ENCODE assay signal across 36 cellular contexts in the genomic region with DNA sequence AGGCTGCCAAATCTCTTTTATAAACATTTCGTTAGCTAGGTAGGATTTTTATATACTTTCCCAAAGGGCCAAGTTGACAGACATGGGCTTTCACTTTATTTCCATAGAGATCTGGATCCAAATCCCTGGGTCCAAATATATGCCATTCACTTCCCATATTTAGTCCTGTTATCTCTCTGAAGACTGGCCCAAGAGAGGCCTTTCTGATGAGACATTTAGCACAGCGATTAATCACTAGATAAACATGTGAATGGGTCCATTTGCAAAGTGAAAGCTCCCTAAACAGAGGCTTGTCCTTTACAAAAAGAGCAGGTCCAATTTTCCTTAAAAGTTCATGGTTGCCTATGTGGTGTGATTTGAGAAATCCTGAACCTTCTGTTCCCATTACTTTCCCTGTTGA.
DNase-seq lines count a peak whose midpoint lies in the region; ATAC-seq and TF ChIP-seq lines count a peak whose summit lies in the region.
"Had no signal": no experiment of that assay in that cellular context is flagged by ENCODE, and none has a peak within 500 bp of the region (broad histone marks: within the 10 kb centered on the region; RNA-seq: fewer than 3 reads in every experiment).

No MANE protein-coding gene starts in this region.

- H3K56ac ChIP-seq in IMR-90 (ENCODE audit: extremely low read depth, insufficient read depth, low read length) (no peak overlapping the region), mesendoderm (ENCODE audit: low read length) (peak overlapping the region; percentile 20)

- no peak overlapping the region for H3K4me3 ChIP-seq in IMR-90 (ENCODE audit: insufficient read depth, low read depth, low read length)
- no peak overlapping the region for H3K4me3 ChIP-seq in mesendoderm (ENCODE audit: low read length)
- H3K4me3 ChIP-seq: PC-9, right lobe of liver, tibial artery had no signal

- POLR2A ChIA-PET in IMR-90 (lab: Charles Lee; ENCODE audit: unreplicated experiment): no interaction called here

- no peak overlapping the region for H2BK5ac ChIP-seq in IMR-90 (ENCODE audit: low read depth, low read length, poor library complexity, severe bottlenecking)
- no peak overlapping the region for H2BK5ac ChIP-seq in mesendoderm (ENCODE audit: low read length)

- no peak overlapping the region for H2AK9ac ChIP-seq in IMR-90 (replicated peaks; ENCODE audit: low read depth, low read length, poor library complexity)

- no peak overlapping the region for H4K91ac ChIP-seq in IMR-90 (ENCODE audit: insufficient read depth, low read depth, low read length)

- H3K18ac ChIP-seq in IMR-90 (ENCODE audit: low read depth, low read length): no peak overlapping the region
- H3K18ac ChIP-seq in mesendoderm (ENCODE audit: low read length): peak overlapping the region; percentile 76

- H4K8ac ChIP-seq in IMR-90 (ENCODE audit: low read depth in 2 of 2, low read length in 2 of 2) (no peak overlapping the region), mesendoderm (ENCODE audit: low read depth, low read length) (no peak overlapping the region)

- H3K79me1 ChIP-seq in IMR-90 (ENCODE audit: low read depth in 1 of 2, low read length in 2 of 2) (no peaks in the 10 kb centered on the region), mesendoderm (ENCODE audit: low read length) (no peaks in the 10 kb centered on the region)

- H3K9me1 ChIP-seq in IMR-90 (ENCODE audit: insufficient read depth, low read length): no peaks in the 10 kb centered on the region

- H3K36me3 Mint-ChIP-seq in osteocyte (ENCODE audit: unreplicated experiment): no peaks in the 10 kb centered on the region
- H3K36me3 Mint-ChIP-seq: activated naive CD4-positive, alpha-beta T cell treated with anti-CD3 and anti-CD28 coated beads, Interleukin-2, amount 10 ng/mL, durations not matched to agents 7 days and 5 days had no signal

- no peak overlapping the region for H3K27ac Mint-ChIP-seq in osteocyte (ENCODE audit: unreplicated experiment)
- H3K27ac Mint-ChIP-seq: activated CD8-positive, alpha-beta T cell treated with anti-CD3 and anti-CD28 coated beads, Interleukin-2, amount 10 ng/mL, durations not matched to agents 7 days and 5 days; activated naive CD4-positive, alpha-beta T cell treated with anti-CD3 and anti-CD28 coated beads, Interleukin-2, amount 10 ng/mL, durations not matched to agents 7 days and 5 days; activated T-helper 17 cell treated with anti-CD3 and anti-CD28 coated beads, Interleukin-2, amount 50 U/mL, for 72 hours; B cell; dendritic cell treated with granulocyte-macrophage colony-stimulating factor and Interleukin-4, amounts not matched to agents 40 ng/mL and 50 ng/mL, for 4 days; IgD-negative memory B cell; naive B cell; progenitor cell of endocrine pancreas had no signal

- H3K14ac ChIP-seq in IMR-90 (replicated peaks; ENCODE audit: low read depth, low read length): no peak overlapping the region

- H3K36me3 ChIP-seq in IMR-90 (ENCODE audit: control insufficient read depth, insufficient read depth, low read length): no peaks in the 10 kb centered on the region
- H3K36me3 ChIP-seq in mesendoderm (ENCODE audit: control insufficient read depth, insufficient read depth, low read length): no peaks in the 10 kb centered on the region
- H3K36me3 ChIP-seq: neutrophil, WERI-Rb-1 had no signal

- H3K9ac ChIP-seq in IMR-90 (ENCODE audit: low read depth, low read length): no peak overlapping the region
- H3K9ac ChIP-seq in mesendoderm (ENCODE audit: low read length): no peak overlapping the region

- BruUV-seq in IMR-90 (replicated peaks; lab: Mats Ljungman, UMichigan): no TSS peak

- H3K4ac ChIP-seq in IMR-90 (ENCODE audit: low read depth, low read length): no peak overlapping the region
- H3K4ac ChIP-seq in mesendoderm (ENCODE audit: low read depth, low read length): no peak overlapping the region

- H3K79me2 ChIP-seq in mesendoderm (ENCODE audit: control insufficient read depth, insufficient read depth, low read length): no peaks in the 10 kb centered on the region

- DNase-seq in EH (ENCODE audit: low read depth): peak; percentile 30
- DNase-seq in IMR-90: peak; percentile 13
- DNase-seq in astrocyte of the hippocampus (ENCODE audit: low read depth, low spot score): peak; percentile 22
- DNase-seq in mesendoderm: peak; percentile 44
- DNase-seq in osteocyte (ENCODE audit: extremely low spot score, unreplicated experiment): no peak
- no peak for DNase-seq in AML-193 (lab: John Stamatoyannopoulos, UW)
- DNase-seq: activated CD4-positive, alpha-beta T cell treated with anti-CD3 and anti-CD28 coated beads for 4 hours; activated CD8-positive, alpha-beta T cell treated with anti-CD3 and anti-CD28 coated beads, Interleukin-2, amount 10 ng/mL, durations not matched to agents 7 days and 5 days; activated naive CD4-positive, alpha-beta T cell treated with anti-CD3 and anti-CD28 coated beads, Interleukin-2, amount 10 ng/mL, durations not matched to agents 7 days and 5 days; amygdala; caudate nucleus; DMS153; left ventricle myocardium superior; midbrain; naive B cell; NCI-H1105 treated with DMSO at 0.1 percent for 48 hours; NCI-H187 treated with DMSO at 0.1 percent for 48 hours; NCI-H2171 treated with DMSO at 0.1 percent for 48 hours; NCI-H526; NK-92 treated with Interleukin-12 subunit alpha and Interleukin-12 subunit beta, amount 100 ng/mL, for 24 hours; PC-9; right lobe of liver; stimulated activated CD4-positive, alpha-beta T cell treated with anti-CD3 and anti-CD28 coated beads, Interleukin-12 subunit alpha, Interleukin-12 subunit beta, amount 100 ng/mL, for 4 hours; stimulated activated CD4-positive, alpha-beta T cell treated with anti-CD3 and anti-CD28 coated beads, Interleukin-4, amount 100 ng/mL, for 1 hour; tibial artery; WERI-Rb-1 had no signal

- H3K4me1 ChIP-seq in IMR-90 (ENCODE audit: control insufficient read depth, insufficient read depth, low read length) (no peaks in the 10 kb centered on the region; the same call in 1 of the 2 replicates), mesendoderm (ENCODE audit: control insufficient read depth, low read depth, low read length) (peaks cover 4% of the 10 kb centered on the region)
- H3K4me1 ChIP-seq: right lobe of liver, tibial artery had no signal

- H2BK120ac ChIP-seq in IMR-90 (ENCODE audit: low read depth, low read length): no peak overlapping the region
- peak overlapping the region; percentile 73 for H2BK120ac ChIP-seq in mesendoderm (ENCODE audit: low read depth, low read length)

- ATAC-seq in IMR-90 (ENCODE audit: low read depth) (no peak; the same call in 1 of the 2 replicates), HG03196 (IDR thresholded peaks at IDR 0.05; ENCODE audit: unreplicated experiment) (no peak), GM19351 (IDR thresholded peaks at IDR 0.05; ENCODE audit: unreplicated experiment) (no peak)
- ATAC-seq: activated CD8-positive, alpha-beta T cell treated with anti-CD3 and anti-CD28 coated beads, Interleukin-2, amount 10 ng/mL, durations not matched to agents 7 days and 5 days; activated T-helper 17 cell treated with anti-CD3 and anti-CD28 coated beads, Interleukin-2, amount 50 U/mL, for 72 hours; HCT116; left ventricle myocardium superior; right lobe of liver; Right ventricle myocardium inferior had no signal

- H2AFZ ChIP-seq in IMR-90 (replicated peaks; ENCODE audit: low read length, poor library complexity): no peak overlapping the region
- H2AFZ ChIP-seq: PC-9 had no signal

- no peaks in the 10 kb centered on the region for H4K20me1 ChIP-seq in IMR-90 (ENCODE audit: insufficient read depth, low read length)

- H3K27me3 ChIP-seq in IMR-90 (ENCODE audit: control insufficient read depth, insufficient read depth, low read length): no peaks in the 10 kb centered on the region
- H3K27me3 ChIP-seq in mesendoderm (ENCODE audit: insufficient read depth, low read length, poor library complexity): no peaks in the 10 kb centered on the region
- H3K27me3 ChIP-seq: neutrophil, right lobe of liver, tibial artery had no signal

- no peaks in the 10 kb centered on the region for H3K4me1 Mint-ChIP-seq in osteocyte (ENCODE audit: unreplicated experiment)
- H3K4me1 Mint-ChIP-seq: activated naive CD4-positive, alpha-beta T cell treated with anti-CD3 and anti-CD28 coated beads, Interleukin-2, amount 10 ng/mL, durations not matched to agents 7 days and 5 days; activated T-helper 17 cell treated with anti-CD3 and anti-CD28 coated beads, Interleukin-2, amount 50 U/mL, for 72 hours; B cell; IgD-negative memory B cell; naive B cell had no signal

- CTCF ChIA-PET in IMR-90 (lab: Yijun Ruan, JAX): interaction anchor here (0.7 kb wide), 1 partner anchor 41 kb away, joined by 3 read pairs; no protein-coding TSS in a partner anchor

- H3K4me2 ChIP-seq in IMR-90 (ENCODE audit: low read depth, low read length): no peak overlapping the region
- H3K4me2 ChIP-seq in mesendoderm (ENCODE audit: low read length): no peak overlapping the region
- H3K4me2 ChIP-seq: PC-9 had no signal

- WGBS in IMR-90 (ENCODE audit: extremely low coverage in 2 of 2, insufficient read length in 1 of 2), 2 experiments: no CpG with 5 or more reads among the region's 2 CpGs
- WGBS in mesendoderm (ENCODE audit: extremely low coverage, insufficient coverage, low lambda C conversion rate): no CpG with 5 or more reads among the region's 2 CpGs

- intact Hi-C loops in IMR-90 (cut with micrococcal nuclease): no loop called here

- H3K9me3 ChIP-seq in IMR-90 (ENCODE audit: control insufficient read depth, insufficient read depth, low read length): no peaks in the 10 kb centered on the region
- H3K9me3 ChIP-seq: neutrophil, right lobe of liver, tibial artery had no signal

- H3K23ac ChIP-seq in IMR-90 (ENCODE audit: low read depth, low read length) (no peak overlapping the region), mesendoderm (ENCODE audit: low read length) (no peak overlapping the region)

- H2BK15ac ChIP-seq in IMR-90 (ENCODE audit: low read depth, low read length): no peak overlapping the region
- no peak overlapping the region for H2BK15ac ChIP-seq in mesendoderm (replicated peaks; ENCODE audit: low read depth)

- no peaks in the 10 kb centered on the region for H3K9me3 Mint-ChIP-seq in osteocyte (ENCODE audit: unreplicated experiment)
- H3K9me3 Mint-ChIP-seq: activated naive CD4-positive, alpha-beta T cell treated with anti-CD3 and anti-CD28 coated beads, Interleukin-2, amount 10 ng/mL, durations not matched to agents 7 days and 5 days; activated T-helper 17 cell treated with anti-CD3 and anti-CD28 coated beads, Interleukin-2, amount 50 U/mL, for 72 hours; dendritic cell treated with granulocyte-macrophage colony-stimulating factor and Interleukin-4, amounts not matched to agents 40 ng/mL and 50 ng/mL, for 4 days; IgD-negative memory B cell; naive B cell had no signal

- H3K27ac ChIP-seq in IMR-90 (ENCODE audit: insufficient read depth, low read length): no peak overlapping the region
- peak overlapping the region; percentile 9 for H3K27ac ChIP-seq in mesendoderm (ENCODE audit: low read depth, low read length)
- H3K27ac ChIP-seq: neutrophil, PC-9, right lobe of liver, tibial artery, WERI-Rb-1 had no signal

- H3K4me3 Mint-ChIP-seq in osteocyte (ENCODE audit: unreplicated experiment): no peak overlapping the region
- H3K4me3 Mint-ChIP-seq: activated CD8-positive, alpha-beta T cell treated with anti-CD3 and anti-CD28 coated beads, Interleukin-2, amount 10 ng/mL, durations not matched to agents 7 days and 5 days; activated naive CD4-positive, alpha-beta T cell treated with anti-CD3 and anti-CD28 coated beads, Interleukin-2, amount 10 ng/mL, durations not matched to agents 7 days and 5 days; activated T-helper 17 cell treated with anti-CD3 and anti-CD28 coated beads, Interleukin-2, amount 50 U/mL, for 72 hours; B cell; dendritic cell treated with granulocyte-macrophage colony-stimulating factor and Interleukin-4, amounts not matched to agents 40 ng/mL and 50 ng/mL, for 4 days; IgD-negative memory B cell; naive B cell had no signal

- H2BK20ac ChIP-seq in IMR-90 (ENCODE audit: low read depth, low read length): no peak overlapping the region

- in situ Hi-C loops in IMR-90 (cut with MboI; ENCODE audit: low sequenced_read_pairs): no loop called here

- no peak for TF ChIP-seq RAD21 in IMR-90 (IDR thresholded peaks at IDR 0.05; ENCODE audit: low read length)

- dilution Hi-C loops in IMR-90 (cut with HindIII; ENCODE audit: low sequenced_read_pairs, unreplicated experiment): no loop called here

- no peaks in the 10 kb centered on the region for H3K27me3 Mint-ChIP-seq in osteocyte (ENCODE audit: unreplicated experiment)
- H3K27me3 Mint-ChIP-seq: activated naive CD4-positive, alpha-beta T cell treated with anti-CD3 and anti-CD28 coated beads, Interleukin-2, amount 10 ng/mL, durations not matched to agents 7 days and 5 days; activated T-helper 17 cell treated with anti-CD3 and anti-CD28 coated beads, Interleukin-2, amount 50 U/mL, for 72 hours; B cell; dendritic cell treated with granulocyte-macrophage colony-stimulating factor and Interleukin-4, amounts not matched to agents 40 ng/mL and 50 ng/mL, for 4 days; IgD-negative memory B cell; naive B cell; progenitor cell of endocrine pancreas had no signal

- no peak overlapping the region for H4K5ac ChIP-seq in IMR-90 (ENCODE audit: low read depth, low read length)
- H4K5ac ChIP-seq in mesendoderm (ENCODE audit: low read length): no peak overlapping the region

- no peak for TF ChIP-seq CTCF in IMR-90 (conservative IDR thresholded peaks at IDR 0.05; ENCODE audit: low read depth, low read length)
- TF ChIP-seq CTCF in osteocyte (IDR thresholded peaks at IDR 0.05): no peak

- H2AK5ac ChIP-seq in IMR-90 (ENCODE audit: low read depth, low read length) (no peak overlapping the region), mesendoderm (ENCODE audit: low read length) (no peak overlapping the region)

- TF ChIP-seq POLR2A in IMR-90 (IDR thresholded peaks at IDR 0.05; ENCODE audit: low read depth, low read length): no peak

Comparison
In these comparisons a context has a peak if more than half of its experiments do, and no peak if none do; other contexts are left out.
1. DNase-seq: peak in EH (single experiment), IMR-90 (single experiment), astrocyte of the hippocampus (single experiment) and mesendoderm (single experiment); none in osteocyte (single experiment) and AML-193 (0 of 2).